Comparison of ENCODE assay signal across 2 cellular contexts in genomic region chr4:8179771-8180170, GRCh38.
A peak's percentile ranks its signal among the peaks of the same experiment; 100 is the strongest.
TF ChIP-seq lines count a peak whose summit lies in the region.

No MANE protein-coding gene starts in this region.

TF ChIP-seq in HepG2, 621 proteins besides CTCF, POLR2A, EP300 and RAD21:
- TF ChIP-seq MBD4 (IDR thresholded peaks at IDR 0.05; ENCODE audit: borderline replicate concordance, low read length) = no peak
- TF ChIP-seq ZFP1 (CRISPR knock-in tag; IDR thresholded peaks at IDR 0.05) = no peak
- TF ChIP-seq MLXIP (CRISPR knock-in tag; IDR thresholded peaks at IDR 0.05; ENCODE audit: borderline replicate concordance) = no peak

TF ChIP-seq in WTC11, 78 proteins besides CTCF, POLR2A, EP300 and RAD21:
- TF ChIP-seq ZNF423 (CRISPR knock-in tag; IDR thresholded peaks at IDR 0.05) = peak; percentile 55; the same call in 1 of the 2 replicates
- no peak for TF ChIP-seq SMAD3 (CRISPR knock-in tag; IDR thresholded peaks at IDR 0.05; ENCODE audit: borderline replicate concordance)
- no peak for TF ChIP-seq ZNF532 (CRISPR knock-in tag; IDR thresholded peaks at IDR 0.05; ENCODE audit: borderline replicate concordance)
- TF ChIP-seq HMGXB4 (CRISPR knock-in tag; IDR thresholded peaks at IDR 0.05) = no peak
